ENCODE assay signal across 15 cellular contexts in genomic region chr9:21592063-21592338, GRCh38.
DNase-seq lines count a peak whose midpoint lies in the region; ATAC-seq, FAIRE-seq and TF ChIP-seq lines count a peak whose summit lies in the region.
"Had no signal": no experiment of that assay in that cellular context is flagged by ENCODE, and none has a peak within 500 bp of the region (broad histone marks: within the 10 kb centered on the region; RNA-seq: fewer than 3 reads in every experiment).

No MANE protein-coding gene starts in this region.

- DNase-seq in astrocyte (ENCODE audit: low read depth) (no peak), osteoblast (ENCODE audit: insufficient read length, low spot score, missing footprints) (no peak)
- DNase-seq in effector CD4-positive, alpha-beta T cell, result no peak
- DNase-seq: effector memory CD4-positive, alpha-beta T cell; naive B cell; NCI-H2081 treated with DMSO at 0.1 percent for 48 hours; NCI-H526 treated with DMSO at 0.1 percent for 48 hours had no signal

- no peaks in the 10 kb centered on the region for H3K27me3 Mint-ChIP-seq in astrocyte (ENCODE audit: low read depth, unreplicated experiment)

- TF ChIP-seq EP300 in gastroesophageal sphincter (IDR thresholded peaks at IDR 0.05), result no peak

- no peaks in the 10 kb centered on the region for H3K36me3 Mint-ChIP-seq in astrocyte (ENCODE audit: low read depth, unreplicated experiment)
- H3K36me3 Mint-ChIP-seq: naive B cell had no signal

- no peaks in the 10 kb centered on the region for H3K9me3 Mint-ChIP-seq in astrocyte (ENCODE audit: unreplicated experiment)
- H3K9me3 Mint-ChIP-seq: activated CD4-positive, alpha-beta memory T cell treated with anti-CD3 and anti-CD28 coated beads, Interleukin-2, amount 10 ng/mL, durations not matched to agents 7 days and 5 days; naive B cell had no signal

- WGBS in gastroesophageal sphincter (ENCODE audit: low coverage in 1 of 2), 2 donors, result 94 to 100% methylated on average over 2 to 3 of the region's 3 CpGs

- H4K20me1 ChIP-seq in astrocyte (ENCODE audit: insufficient read depth, low read length) (no peaks in the 10 kb centered on the region), osteoblast (ENCODE audit: insufficient read depth, low read length) (no peaks in the 10 kb centered on the region)
- H4K20me1 ChIP-seq: BLaER1 had no signal

- H3K27me3 ChIP-seq in astrocyte (ENCODE audit: insufficient read depth, low read length), result no peaks in the 10 kb centered on the region
- H3K27me3 ChIP-seq in osteoblast (ENCODE audit: insufficient read depth, low read length), result no peaks in the 10 kb centered on the region
- peaks cover 6% of the 10 kb centered on the region for H3K27me3 ChIP-seq in gastroesophageal sphincter
- H3K27me3 ChIP-seq: BLaER1 had no signal

- FAIRE-seq in astrocyte (lab: Jason Lieb, UNC), result no peak
- FAIRE-seq: HepG2, TTC549 had no signal

- no peak overlapping the region for H3K4me3 ChIP-seq in astrocyte (ENCODE audit: insufficient read depth, low read depth, low read length)
- H3K4me3 ChIP-seq in osteoblast (ENCODE audit: insufficient read depth, low read length), result peak overlapping the region; percentile 29
- H3K4me3 ChIP-seq in gastroesophageal sphincter, result no peak overlapping the region
- H3K4me3 ChIP-seq: BLaER1 had no signal

- no peak overlapping the region for H3K4me3 Mint-ChIP-seq in astrocyte (ENCODE audit: unreplicated experiment)
- H3K4me3 Mint-ChIP-seq: activated CD4-positive, alpha-beta memory T cell treated with anti-CD3 and anti-CD28 coated beads, Interleukin-2, amount 10 ng/mL, durations not matched to agents 7 days and 5 days; naive B cell had no signal

- H3K9ac ChIP-seq in astrocyte (ENCODE audit: low read length), result peak overlapping the region; percentile 45
- H3K9ac ChIP-seq: BLaER1 had no signal

- ATAC-seq in GM18868 (IDR thresholded peaks at IDR 0.05; ENCODE audit: unreplicated experiment) (peak; percentile 3), HG03460 (IDR thresholded peaks at IDR 0.05; ENCODE audit: unreplicated experiment) (peak; percentile 17), GM21447 (IDR thresholded peaks at IDR 0.05; ENCODE audit: unreplicated experiment) (no peak), gastroesophageal sphincter (no peak)

- no peak for TF ChIP-seq CTCF in astrocyte (IDR thresholded peaks at IDR 0.05; ENCODE audit: insufficient read depth, low read depth, low read length)
- no peak for TF ChIP-seq CTCF in osteoblast (IDR thresholded peaks at IDR 0.05; ENCODE audit: extremely low read depth, low read depth, low read length)
- TF ChIP-seq CTCF in gastroesophageal sphincter (IDR thresholded peaks at IDR 0.05), result no peak

- peaks cover 45% of the 10 kb centered on the region for H3K79me2 ChIP-seq in astrocyte (ENCODE audit: insufficient read depth, low read length)
- H3K79me2 ChIP-seq in osteoblast (ENCODE audit: insufficient read depth, low read length), result peaks cover 20% of the 10 kb centered on the region

- H2AFZ ChIP-seq in astrocyte (ENCODE audit: low read depth, low read length), result no peak overlapping the region
- peak overlapping the region; percentile 30 for H2AFZ ChIP-seq in osteoblast (ENCODE audit: low read length)

- TF ChIP-seq POLR2A in gastroesophageal sphincter (IDR thresholded peaks at IDR 0.05), result no peak

- H3K27ac ChIP-seq in astrocyte (ENCODE audit: low read depth, low read length), result peak overlapping the region; percentile 86
- H3K27ac ChIP-seq in osteoblast (ENCODE audit: low read depth, low read length), result peak overlapping the region; percentile 86
- H3K27ac ChIP-seq in gastroesophageal sphincter, result no peak overlapping the region
- H3K27ac ChIP-seq: BLaER1 had no signal

- peaks cover 34% of the 10 kb centered on the region for H3K4me1 Mint-ChIP-seq in astrocyte (ENCODE audit: low read depth, unreplicated experiment)
- H3K4me1 Mint-ChIP-seq: naive B cell had no signal

- H3K4me2 ChIP-seq in astrocyte (ENCODE audit: low read length) (peak overlapping the region; percentile 81), osteoblast (ENCODE audit: insufficient read depth, low read length) (peak overlapping the region; percentile 79)
- H3K4me2 ChIP-seq: BLaER1 had no signal

- no peaks in the 10 kb centered on the region for H3K36me3 ChIP-seq in astrocyte (ENCODE audit: insufficient read depth, low read length)
- no peaks in the 10 kb centered on the region for H3K36me3 ChIP-seq in osteoblast (ENCODE audit: insufficient read depth, low read length)
- H3K36me3 ChIP-seq in gastroesophageal sphincter, result no peaks in the 10 kb centered on the region
- H3K36me3 ChIP-seq: BLaER1 had no signal

- H3K9me3 ChIP-seq in astrocyte (ENCODE audit: insufficient read depth, low read depth, low read length), result no peaks in the 10 kb centered on the region
- H3K9me3 ChIP-seq in osteoblast (ENCODE audit: low read depth, low read length), result no peaks in the 10 kb centered on the region
- H3K9me3 ChIP-seq in gastroesophageal sphincter, result no peaks in the 10 kb centered on the region
- H3K9me3 ChIP-seq: BLaER1 had no signal

- H3K4me1 ChIP-seq in astrocyte (ENCODE audit: insufficient read depth, low read length) (peaks cover 23% of the 10 kb centered on the region), osteoblast (ENCODE audit: insufficient read depth, low read length) (peaks cover 42% of the 10 kb centered on the region), gastroesophageal sphincter (no peaks in the 10 kb centered on the region)
- H3K4me1 ChIP-seq: BLaER1 had no signal

- peak overlapping the region; percentile 93 for H3K27ac Mint-ChIP-seq in astrocyte (ENCODE audit: unreplicated experiment)
- H3K27ac Mint-ChIP-seq: activated CD4-positive, alpha-beta memory T cell treated with anti-CD3 and anti-CD28 coated beads, Interleukin-2, amount 10 ng/mL, durations not matched to agents 7 days and 5 days; naive B cell had no signal

Comparison
In these comparisons a context has a peak if more than half of its experiments do, and no peak if none do; other contexts are left out.
1. ATAC-seq: peak in GM18868 (single experiment) and HG03460 (single experiment); none in GM21447 (single experiment) and gastroesophageal sphincter (single experiment).
2. H3K27ac ChIP-seq: peak in astrocyte (single experiment) and osteoblast (single experiment); none in gastroesophageal sphincter (0 of 4).